ENCODE assay signal across 15 cellular contexts in the genomic region with DNA sequence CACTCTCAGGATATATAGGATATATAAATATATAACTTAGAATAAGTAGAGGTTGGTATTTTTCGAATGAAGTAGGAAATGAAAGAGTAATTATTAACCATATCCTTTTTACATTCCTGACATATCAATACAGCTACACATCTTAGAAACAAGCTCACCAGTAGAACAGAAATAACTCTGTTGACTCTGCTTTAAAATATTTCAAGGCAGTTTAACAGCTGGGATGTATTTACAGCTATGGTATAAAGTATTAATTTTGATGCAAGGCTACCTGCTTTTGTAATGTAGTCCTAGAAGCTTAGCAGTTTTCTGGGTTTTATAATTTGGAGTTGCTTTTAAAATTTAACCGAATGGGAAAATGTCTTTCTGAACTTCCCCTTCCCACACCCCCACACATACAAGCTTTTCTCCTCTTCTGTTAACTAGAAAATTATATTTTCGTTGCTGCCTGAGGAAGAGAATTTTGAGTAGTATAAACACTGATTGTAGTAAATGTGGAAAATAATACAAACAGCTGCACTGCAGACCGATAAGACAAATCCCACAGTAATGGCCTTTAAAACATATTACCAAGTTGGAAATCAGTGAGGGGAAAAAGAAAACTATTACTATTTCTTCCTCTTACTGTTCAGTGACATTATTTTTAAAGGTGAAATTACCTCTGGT.
DNase-seq lines count a peak whose midpoint lies in the region; ATAC-seq, FAIRE-seq and TF ChIP-seq lines count a peak whose summit lies in the region.
"Had no signal": no experiment of that assay in that cellular context is flagged by ENCODE, and none has a peak within 500 bp of the region (broad histone marks: within the 10 kb centered on the region; RNA-seq: fewer than 3 reads in every experiment).

No MANE protein-coding gene starts in this region.

- no peaks in the 10 kb centered on the region for H3K9me3 ChIP-seq in right cardiac atrium (ENCODE audit: control insufficient read depth, low read length)
- H3K9me3 ChIP-seq: transverse colon had no signal

- peaks cover 32% of the 10 kb centered on the region for H3K4me1 Mint-ChIP-seq in nephron

- no peak for TF ChIP-seq CTCF in epithelial cell of proximal tubule (conservative IDR thresholded peaks at IDR 0.05; ENCODE audit: low read depth, low read length)
- no peak for TF ChIP-seq CTCF in nephron (IDR thresholded peaks at IDR 0.05; ENCODE audit: unreplicated experiment in 3 of 3)

- 37% methylated on average over 4 of the region's 4 CpGs for WGBS in right cardiac atrium

- intact Hi-C loops in right cardiac atrium (cut with DNase I): no loop called here

- H3K27ac Mint-ChIP-seq in nephron: peak overlapping the region; percentile 86 to 92 (median 86)
- H3K27ac Mint-ChIP-seq: activated naive CD8-positive, alpha-beta T cell treated with anti-CD3 and anti-CD28 coated beads, Interleukin-2, amount 10 ng/mL, durations not matched to agents 7 days and 5 days had no signal

- no peaks in the 10 kb centered on the region for H3K27me3 Mint-ChIP-seq in nephron (ENCODE audit: low read depth)
- H3K27me3 Mint-ChIP-seq: activated naive CD8-positive, alpha-beta T cell treated with anti-CD3 and anti-CD28 coated beads, Interleukin-2, amount 10 ng/mL, durations not matched to agents 7 days and 5 days had no signal

- peak; percentile 90 for FAIRE-seq in RCC 7860 (lab: Jason Lieb, UNC)

- no peak overlapping the region for H3K4me3 ChIP-seq in epithelial cell of proximal tubule (ENCODE audit: low read depth, low read length)
- H3K4me3 ChIP-seq in right cardiac atrium (ENCODE audit: low read length): no peak overlapping the region
- H3K4me3 ChIP-seq: transverse colon had no signal

- H3K36me3 Mint-ChIP-seq in nephron (ENCODE audit: low read depth): peaks cover 19% of the 10 kb centered on the region

- no peaks in the 10 kb centered on the region for H3K27me3 ChIP-seq in right cardiac atrium (ENCODE audit: control insufficient read depth, insufficient read depth)
- H3K27me3 ChIP-seq: transverse colon had no signal

- H3K9me3 Mint-ChIP-seq in nephron: no peaks in the 10 kb centered on the region
- H3K9me3 Mint-ChIP-seq: activated naive CD8-positive, alpha-beta T cell treated with anti-CD3 and anti-CD28 coated beads, Interleukin-2, amount 10 ng/mL, durations not matched to agents 7 days and 5 days had no signal

- H3K27ac ChIP-seq in right cardiac atrium (ENCODE audit: low read length): no peak overlapping the region
- H3K27ac ChIP-seq: HL-60, transverse colon had no signal

- ATAC-seq in HG03442 (IDR thresholded peaks at IDR 0.05; ENCODE audit: unreplicated experiment) (no peak), GM19324 (IDR thresholded peaks at IDR 0.05; ENCODE audit: low FRiP score, unreplicated experiment) (no peak), esophagus mucosa (no peak), right cardiac atrium (no peak)
- ATAC-seq: left lobe of liver had no signal

- H3K4me3 Mint-ChIP-seq in nephron: peak overlapping the region in 1 of 3 experiments; percentile 30
- H3K4me3 Mint-ChIP-seq: activated naive CD8-positive, alpha-beta T cell treated with anti-CD3 and anti-CD28 coated beads, Interleukin-2, amount 10 ng/mL, durations not matched to agents 7 days and 5 days had no signal

- DNase-seq in EH (ENCODE audit: low read depth) (peak; percentile 76), RCC 7860 (ENCODE audit: low spot score) (peak; percentile 77), epithelial cell of proximal tubule (ENCODE audit: low read depth) (peak; percentile 56), right cardiac atrium (no peak)
- DNase-seq: activated naive CD8-positive, alpha-beta T cell treated with anti-CD3 and anti-CD28 coated beads, Interleukin-2, amount 10 ng/mL, durations not matched to agents 7 days and 5 days; erythroblast; NCI-H187 treated with DMSO at 0.1 percent for 48 hours; T-helper 9 cell; transverse colon had no signal

- H3K4me1 ChIP-seq in right cardiac atrium (ENCODE audit: control insufficient read depth, insufficient read depth, low read length): no peaks in the 10 kb centered on the region

Comparison
In these comparisons a context has a peak if more than half of its experiments do, and no peak if none do; other contexts are left out.
1. DNase-seq: peak in EH (single experiment), RCC 7860 (single experiment) and epithelial cell of proximal tubule (single experiment); none in right cardiac atrium (0 of 3).